11 cellular contexts compared by ENCODE assay signal in the genomic region with DNA sequence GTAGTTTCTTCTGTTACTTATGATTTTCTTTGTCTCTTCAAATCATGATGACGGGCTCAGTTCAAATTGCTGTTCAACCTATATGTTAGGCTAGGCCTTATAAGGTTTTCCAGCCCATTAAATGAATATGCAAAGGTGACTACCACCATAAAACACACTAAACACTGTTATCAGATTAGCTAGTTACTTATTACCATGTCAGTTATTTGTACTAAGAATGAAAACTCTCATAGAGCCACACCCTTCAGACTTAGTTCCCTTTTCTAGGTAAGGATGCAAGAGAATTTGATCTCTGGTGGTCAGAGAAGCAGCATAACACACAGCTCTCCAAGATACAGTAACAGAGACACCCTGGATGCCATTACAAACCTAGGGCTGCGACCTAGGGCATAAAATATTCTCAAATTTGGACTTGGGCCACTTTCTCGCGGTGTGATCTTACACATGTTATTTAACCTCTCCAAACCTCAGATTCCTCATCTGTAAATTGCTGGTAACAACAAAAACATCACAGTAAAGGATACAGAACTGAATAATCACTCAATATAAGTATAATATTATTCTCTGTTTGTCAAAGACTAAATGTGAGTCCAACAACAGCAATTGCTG. TPM values are rescaled to one million over a fixed set of nuclear protein-coding genes. Genes with fewer than 3 reads are reported as not detected.
DNase-seq lines count a peak whose midpoint lies in the region; ATAC-seq and TF ChIP-seq lines count a peak whose summit lies in the region.
"Had no signal": no experiment of that assay in that cellular context is flagged by ENCODE, and none has a peak within 500 bp of the region (broad histone marks: within the 10 kb centered on the region; RNA-seq: fewer than 3 reads in every experiment).

No MANE protein-coding gene starts in this region.

- peak overlapping the region; percentile 38 for H3K4me3 Mint-ChIP-seq in type B pancreatic cell
- no peak overlapping the region for H3K4me3 Mint-ChIP-seq in HFFc6
- H3K4me3 Mint-ChIP-seq: T-helper 2 cell treated with Interferon-gamma antibody and Interleukin-4, amounts not matched to agents 5 μg/mL and 100 μg/mL, for 36 hours had no signal

- H3K36me3 Mint-ChIP-seq in type B pancreatic cell = peaks cover 31% of the 10 kb centered on the region
- peaks cover 31% of the 10 kb centered on the region for H3K36me3 Mint-ChIP-seq in HFFc6 (ENCODE audit: low read depth)

- ATAC-seq in GM19438 (IDR thresholded peaks at IDR 0.05; ENCODE audit: low read depth, unreplicated experiment) (peak; percentile 89), HG03045 (IDR thresholded peaks at IDR 0.05; ENCODE audit: unreplicated experiment) (peak; percentile 55), omental fat pad (ENCODE audit: low FRiP score) (no peak)

- peak; percentile 56 for DNase-seq in OCI-M1 (lab: John Stamatoyannopoulos, UW)
- DNase-seq in type B pancreatic cell (ENCODE audit: extremely low spot score, unreplicated experiment) = no peak
- no peak for DNase-seq in omental fat pad (ENCODE audit: low spot score)
- no peak for DNase-seq in HFFc6
- DNase-seq in activated naive CD4-positive, alpha-beta T cell treated with anti-CD3 and anti-CD28 coated beads, Interleukin-2, amount 50 U/mL, for 16 hours = no peak
- DNase-seq: activated effector memory CD4-positive, alpha-beta T cell treated with Interleukin-2 at 50 U/mL for 16 hours; effector memory CD4-positive, alpha-beta T cell; sigmoid colon had no signal

- H3K27me3 Mint-ChIP-seq in type B pancreatic cell = no peaks in the 10 kb centered on the region
- H3K27me3 Mint-ChIP-seq in HFFc6 (ENCODE audit: insufficient read depth) = no peaks in the 10 kb centered on the region

- H3K9me3 Mint-ChIP-seq in type B pancreatic cell = no peaks in the 10 kb centered on the region
- no peaks in the 10 kb centered on the region for H3K9me3 Mint-ChIP-seq in HFFc6
- H3K9me3 Mint-ChIP-seq: T-helper 2 cell treated with Interferon-gamma antibody and Interleukin-4, amounts not matched to agents 5 μg/mL and 100 μg/mL, for 36 hours had no signal

- H3K27ac Mint-ChIP-seq in type B pancreatic cell (peak overlapping the region; percentile 52), HFFc6 (no peak overlapping the region)
- H3K27ac Mint-ChIP-seq: T-helper 2 cell treated with Interferon-gamma antibody and Interleukin-4, amounts not matched to agents 5 μg/mL and 100 μg/mL, for 36 hours had no signal

- no peak for TF ChIP-seq CTCF in type B pancreatic cell (conservative IDR thresholded peaks at IDR 0.05)
- TF ChIP-seq CTCF in omental fat pad (IDR thresholded peaks at IDR 0.05) = no peak
- TF ChIP-seq CTCF in HFFc6 (IDR thresholded peaks at IDR 0.05) = no peak

- H3K4me1 Mint-ChIP-seq in type B pancreatic cell (ENCODE audit: unreplicated experiment) = peaks cover 8% of the 10 kb centered on the region
- no peaks in the 10 kb centered on the region for H3K4me1 Mint-ChIP-seq in HFFc6 (ENCODE audit: low read depth)

RNA-seq across cellular contexts. Expression of gene ANKMY2, which starts 35.6 kb away (rescaled TPM):
- total RNA-seq in type B pancreatic cell (ENCODE audit: low replicate concordance) (15.2 and 21.5 TPM in 2 replicates), omental fat pad (10 to 100 TPM in 3 of 4 donors, 1 to 10 TPM in 1; 7.4 to 15.9 (median 11.4) TPM)
- 10 to 100 TPM; 21.0 to 26.2 (median 23.4) TPM for total RNA-seq in HFFc6 (2021; fragmentation: NEBNext Ultra II Directional; extraction: Animal tissue kit (Norgen Biotek cat#: 25700))

RNA-seq across cellular contexts. Expression of gene BZW2, which starts 36.0 kb away (rescaled TPM):
- total RNA-seq in type B pancreatic cell (ENCODE audit: low replicate concordance) = 73.3 and 89.8 TPM in 2 replicates
- 10 to 100 TPM; 44.9 to 92.7 (median 55.4) TPM for total RNA-seq in omental fat pad
- total RNA-seq in HFFc6 (2021; fragmentation: NEBNext Ultra II Directional; extraction: Animal tissue kit (Norgen Biotek cat#: 25700)) = 100 to 1,000 TPM in 2 of 6 experiments, 10 to 100 TPM in 4; 75.8 to 104 (median 94.5) TPM
